In the genomic region with DNA sequence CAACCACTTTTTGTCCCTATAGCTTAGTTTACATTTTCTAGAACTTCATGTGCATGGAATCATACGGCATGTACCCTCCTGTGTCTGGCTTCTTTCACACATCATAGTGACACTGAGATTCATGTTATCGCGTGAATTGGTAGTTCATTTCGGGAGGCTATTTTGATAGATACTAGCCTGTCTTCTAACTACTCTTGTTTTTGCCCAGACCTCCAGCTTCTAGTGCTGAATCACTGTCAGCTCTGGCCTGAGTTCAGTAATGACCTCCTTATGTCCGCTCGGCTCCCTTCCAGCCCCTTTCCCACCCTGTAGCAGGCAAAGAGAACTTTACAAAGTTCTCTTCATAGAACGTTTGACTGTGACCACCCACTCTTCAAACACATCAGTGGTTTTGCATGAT, we compare ENCODE assay signal across 17 cellular contexts. TPM values are rescaled to one million over a fixed set of nuclear protein-coding genes. Genes with fewer than 3 reads are reported as not detected.
DNase-seq lines count a peak whose midpoint lies in the region; ATAC-seq, FAIRE-seq and TF ChIP-seq lines count a peak whose summit lies in the region.
"Had no signal": no experiment of that assay in that cellular context is flagged by ENCODE, and none has a peak within 500 bp of the region (broad histone marks: within the 10 kb centered on the region; RNA-seq: fewer than 3 reads in every experiment).

No MANE protein-coding gene starts in this region.

- peaks cover 9% of the 10 kb centered on the region; the same call in 2 of the 3 replicates for H3K4me1 Mint-ChIP-seq in GM23338
- peaks cover 6% of the 10 kb centered on the region for H3K4me1 Mint-ChIP-seq in neural progenitor cell

- peaks cover 3% of the 10 kb centered on the region; the same call in 1 of the 3 replicates for H3K9me3 Mint-ChIP-seq in GM23338
- H3K9me3 Mint-ChIP-seq in neural progenitor cell = no peaks in the 10 kb centered on the region
- H3K9me3 Mint-ChIP-seq: activated CD8-positive, alpha-beta T cell treated with anti-CD3 and anti-CD28 coated beads for 36 hours had no signal

- H3K27me3 ChIP-seq in GM23338 (ENCODE audit: insufficient read depth) (no peaks in the 10 kb centered on the region), neural progenitor cell (no peaks in the 10 kb centered on the region)
- H3K27me3 ChIP-seq: cardiac muscle cell had no signal

- TF ChIP-seq POLR2A in GM12891 (IDR thresholded peaks at IDR 0.05; ENCODE audit: low read depth, low read length) = no peak

- H3K27ac ChIP-seq in GM23338 (ENCODE audit: low read depth) (no peak overlapping the region), OCI-LY7 (ENCODE audit: low read depth, low read length, poor library complexity, severe bottlenecking) (peak overlapping the region; percentile 97), neural progenitor cell (peak overlapping the region; percentile 37)
- H3K27ac ChIP-seq: cardiac muscle cell, heart right ventricle had no signal

- H3K27me3 Mint-ChIP-seq in GM23338 (ENCODE audit: insufficient read depth, low read depth, poor library complexity) = peaks cover 6% of the 10 kb centered on the region
- H3K27me3 Mint-ChIP-seq in neural progenitor cell (ENCODE audit: insufficient read depth, low read depth) = no peaks in the 10 kb centered on the region
- H3K27me3 Mint-ChIP-seq: activated CD8-positive, alpha-beta T cell treated with anti-CD3 and anti-CD28 coated beads for 36 hours had no signal

- CTCF ChIA-PET in OCI-LY7 (lab: Charles Lee; ENCODE audit: unreplicated experiment) = interaction anchor here (0.5 kb wide), 1 partner anchor 64 kb away, joined by 3 read pairs; no protein-coding TSS in a partner anchor

- ATAC-seq in GM23338 (no peak), GM21367 (IDR thresholded peaks at IDR 0.05; ENCODE audit: unreplicated experiment) (no peak)
- ATAC-seq: activated CD8-positive, alpha-beta T cell treated with anti-CD3 and anti-CD28 coated beads for 36 hours; left colon had no signal

- BruUV-seq in OCI-LY7 (replicated peaks; lab: Mats Ljungman, UMichigan) = no TSS peak

- H4K20me1 ChIP-seq in GM23338 (replicated peaks; ENCODE audit: insufficient read depth) = peaks cover 6% of the 10 kb centered on the region
- peaks cover 12% of the 10 kb centered on the region; the same call in 1 of the 2 replicates for H4K20me1 ChIP-seq in OCI-LY7 (ENCODE audit: insufficient read depth, low read length)
- H4K20me1 ChIP-seq in neural progenitor cell (ENCODE audit: low read depth) = peaks cover 7% of the 10 kb centered on the region

- no peak overlapping the region for H3K9ac ChIP-seq in neural progenitor cell

- FAIRE-seq in GM12891 (lab: Jason Lieb, UNC) (peak; percentile 51), urothelium cell line (lab: Jason Lieb, UNC) (no peak)
- FAIRE-seq: endothelial cell of umbilical vein had no signal

- H3K9me3 ChIP-seq in OCI-LY7 (ENCODE audit: low read length) (no peaks in the 10 kb centered on the region), neural progenitor cell (ENCODE audit: low read depth) (no peaks in the 10 kb centered on the region)
- H3K9me3 ChIP-seq: heart right ventricle had no signal

- POLR2A ChIA-PET in OCI-LY7 (lab: Charles Lee) = interaction anchor here (0.7 to 1.2 kb wide), 4 partner anchors 11 to 45 kb away, joined by 3 to 9 read pairs (median 4); no protein-coding TSS in a partner anchor

- no peak for TF ChIP-seq CTCF in GM23338 (conservative IDR thresholded peaks at IDR 0.05; ENCODE audit: low read depth in 2 of 2)
- TF ChIP-seq CTCF in OCI-LY7 (conservative IDR thresholded peaks at IDR 0.05; ENCODE audit: low read length) = no peak
- TF ChIP-seq CTCF in neural progenitor cell (IDR thresholded peaks at IDR 0.05) = no peak

- no peak overlapping the region for H3K4me3 Mint-ChIP-seq in GM23338
- no peak overlapping the region for H3K4me3 Mint-ChIP-seq in neural progenitor cell
- H3K4me3 Mint-ChIP-seq: activated CD8-positive, alpha-beta T cell treated with anti-CD3 and anti-CD28 coated beads for 36 hours had no signal

- peak overlapping the region; percentile 18; the same call in 1 of the 2 replicates for H3K27ac Mint-ChIP-seq in GM23338
- no peak overlapping the region for H3K27ac Mint-ChIP-seq in neural progenitor cell
- H3K27ac Mint-ChIP-seq: activated CD8-positive, alpha-beta T cell treated with anti-CD3 and anti-CD28 coated beads for 36 hours had no signal

- no peak overlapping the region for H3K4me2 ChIP-seq in GM23338
- peak overlapping the region; percentile 79 for H3K4me2 ChIP-seq in OCI-LY7 (ENCODE audit: low read length)
- H3K4me2 ChIP-seq in neural progenitor cell = no peak overlapping the region

- no peaks in the 10 kb centered on the region for H3F3A ChIP-seq in GM23338 (replicated peaks; ENCODE audit: low read depth)
- H3F3A ChIP-seq in neural progenitor cell (ENCODE audit: low read depth) = peaks cover 9% of the 10 kb centered on the region

- H3K79me2 ChIP-seq in GM23338 (replicated peaks; ENCODE audit: insufficient read depth) (peaks cover 48% of the 10 kb centered on the region), OCI-LY7 (ENCODE audit: insufficient read depth, low read depth, low read length) (peaks cover 71% of the 10 kb centered on the region), neural progenitor cell (ENCODE audit: low read depth) (peaks cover 45% of the 10 kb centered on the region)

- peaks cover 3% of the 10 kb centered on the region; the same call in 1 of the 2 replicates for H3K36me3 ChIP-seq in GM23338 (ENCODE audit: insufficient read depth)
- H3K36me3 ChIP-seq in OCI-LY7 (ENCODE audit: insufficient read depth, low read length) = peaks cover 85% of the 10 kb centered on the region
- no peaks in the 10 kb centered on the region for H3K36me3 ChIP-seq in neural progenitor cell
- H3K36me3 ChIP-seq: cardiac muscle cell, heart right ventricle had no signal

- DNase-seq in GM12891 (ENCODE audit: insufficient read length, low spot score) (no peak), GM23338 (ENCODE audit: low spot score) (no peak), OCI-LY7 (ENCODE audit: low spot score) (peak; percentile 66), neural progenitor cell (ENCODE audit: low spot score) (no peak), GM19240 (ENCODE audit: insufficient read length, low spot score) (no peak), NCI-H69 (lab: John Stamatoyannopoulos, UW) (no peak), urothelium cell line (ENCODE audit: low spot score) (no peak)
- DNase-seq: activated CD8-positive, alpha-beta T cell treated with anti-CD3 and anti-CD28 coated beads for 36 hours; activated gamma-delta T cell; left colon had no signal

- H3K36me3 Mint-ChIP-seq in GM23338 (ENCODE audit: low read depth) (peaks cover 55% of the 10 kb centered on the region), neural progenitor cell (peaks cover 13% of the 10 kb centered on the region)
- H3K36me3 Mint-ChIP-seq: naive thymus-derived CD8-positive, alpha-beta T cell had no signal

- intact Hi-C loops in OCI-LY7 (cut with micrococcal nuclease; ENCODE audit: unreplicated experiment) = loop anchor here (5.0 kb wide), 2 partner anchors 41 to 224 kb away; a partner anchor contains a TSS

- H3K9me2 ChIP-seq in GM23338 (ENCODE audit: insufficient read depth) (no peaks in the 10 kb centered on the region), OCI-LY7 (ENCODE audit: insufficient read depth, low read length) (no peaks in the 10 kb centered on the region)

- H3K4me1 ChIP-seq in GM23338 (ENCODE audit: insufficient read depth) (no peaks in the 10 kb centered on the region), OCI-LY7 (ENCODE audit: insufficient read depth, low read length, poor library complexity, severe bottlenecking) (peaks cover 82% of the 10 kb centered on the region), neural progenitor cell (peaks cover 7% of the 10 kb centered on the region)

- no peak overlapping the region for H2AFZ ChIP-seq in GM23338
- H2AFZ ChIP-seq in OCI-LY7 (ENCODE audit: low read length) = no peak overlapping the region
- H2AFZ ChIP-seq in neural progenitor cell (replicated peaks) = no peak overlapping the region

- H3K4me3 ChIP-seq in GM23338 (no peak overlapping the region), OCI-LY7 (ENCODE audit: low read depth, low read length, poor library complexity, severe bottlenecking) (peak overlapping the region; percentile 59), neural progenitor cell (no peak overlapping the region)
- H3K4me3 ChIP-seq: cardiac muscle cell had no signal

TF ChIP-seq in GM12891, 5 proteins besides CTCF, POLR2A, EP300 and RAD21:
- TF ChIP-seq POLR2AphosphoS5 (IDR thresholded peaks at IDR 0.05; ENCODE audit: low read depth, low read length) (no peak), PAX5 (IDR thresholded peaks at IDR 0.05; ENCODE audit: insufficient read depth, low read length, severe bottlenecking) (no peak), POU2F2 (IDR thresholded peaks at IDR 0.05; ENCODE audit: low read depth, low read length) (no peak), TAF1 (IDR thresholded peaks at IDR 0.05; ENCODE audit: low read depth, low read length) (no peak), SPI1 (IDR thresholded peaks at IDR 0.05; ENCODE audit: low read depth, low read length) (no peak)
TF ChIP-seq in GM12891: peak in this region for 0.

TF ChIP-seq in GM23338, 12 proteins besides CTCF, POLR2A, EP300 and RAD21 (continues in another document):
- no peak for TF ChIP-seq NANOG (IDR thresholded peaks at IDR 0.05; ENCODE audit: borderline replicate concordance)

RNA-seq across cellular contexts. Expression of a gene that starts 14.1 kb away (rescaled TPM):
- 57.3 TPM for polyA plus RNA-seq in GM12891 (2012; ENCODE audit: low read depth, missing spikeins)
- 95.3 and 131 TPM in 2 replicates for total RNA-seq in GM23338 (2014; rRNA removed; shearing (Covaris generic))
- 71.7 and 72.3 TPM in 2 replicates for polyA plus RNA-seq in GM23338 (2016; fragmentation: Nextera tagmentation; extraction: Ambion mirVana)
- 226 and 268 TPM in 2 replicates for total RNA-seq in OCI-LY7 (2014; rRNA removed; shearing (Covaris generic))
- total RNA-seq in OCI-LY7 (2022) = 450 and 472 TPM in 2 replicates
- total RNA-seq in neural progenitor cell (ENCODE audit: low replicate concordance) = 28.8 and 62.5 TPM in 2 replicates

RNA-seq across cellular contexts. Expression of a gene that starts 45.8 kb away (rescaled TPM):
- 0.12 TPM for polyA plus RNA-seq in GM12891 (2012; ENCODE audit: low read depth, missing spikeins)
- not detected in 2 replicates for total RNA-seq in GM23338 (2014; rRNA removed; shearing (Covaris generic))
- polyA plus RNA-seq in GM23338 (2016; fragmentation: Nextera tagmentation; extraction: Ambion mirVana) = not detected in 2 replicates
- total RNA-seq in OCI-LY7 (2014; rRNA removed; shearing (Covaris generic)) = 0.21 and 3.1 TPM in 2 replicates
- 3.3 and 4.0 TPM in 2 replicates for total RNA-seq in OCI-LY7 (2022)
- total RNA-seq in neural progenitor cell (ENCODE audit: low replicate concordance) = not detected in 2 replicates
- total RNA-seq: activated CD8-positive, alpha-beta T cell treated with anti-CD3 and anti-CD28 coated beads for 36 hours; cardiac muscle cell; endothelial cell of umbilical vein; heart right ventricle; left colon; T-helper 2 cell treated with Interferon-gamma antibody and Interleukin-4, amounts not matched to agents 100 ng/mL and 5 ng/mL, for 36 hours; temporal lobe had no signal
- polyA plus RNA-seq: cardiac muscle cell, endothelial cell of umbilical vein, heart right ventricle had no signal
